11 cellular contexts compared by ENCODE assay signal in the genomic region with DNA sequence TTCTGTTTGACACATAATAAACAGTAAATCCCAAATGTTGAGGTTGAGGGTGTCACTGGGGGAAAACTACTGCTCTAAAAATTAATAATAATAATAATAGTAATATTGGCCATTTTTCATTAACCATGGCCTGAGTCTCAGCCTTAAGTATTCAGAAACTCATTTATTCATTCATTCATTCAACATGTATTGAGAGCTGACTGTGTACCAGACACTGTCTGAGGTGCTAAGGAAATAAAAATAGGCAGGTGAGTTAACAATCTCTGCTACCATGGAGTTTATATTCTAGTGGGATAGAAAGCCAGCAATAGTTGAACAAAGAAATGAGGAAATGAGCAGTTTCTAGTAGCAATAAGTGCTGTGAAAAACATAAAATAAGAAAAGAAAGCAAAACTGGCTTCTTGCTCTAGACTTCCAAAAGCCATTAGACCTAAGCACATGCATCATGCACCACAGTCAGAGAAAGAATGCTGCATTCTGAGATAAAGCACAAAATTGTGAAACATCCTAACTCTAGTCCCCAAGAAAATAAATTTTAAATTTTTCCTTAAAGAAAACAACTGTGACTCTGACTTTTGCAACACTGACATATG.
DNase-seq lines count a peak whose midpoint lies in the region; ATAC-seq and TF ChIP-seq lines count a peak whose summit lies in the region.
"Had no signal": no experiment of that assay in that cellular context is flagged by ENCODE, and none has a peak within 500 bp of the region (broad histone marks: within the 10 kb centered on the region; RNA-seq: fewer than 3 reads in every experiment).

No MANE protein-coding gene starts in this region.

- no peaks in the 10 kb centered on the region for H3K9me2 ChIP-seq in OCI-LY7 (ENCODE audit: insufficient read depth, low read length)

- POLR2A ChIA-PET in OCI-LY7 (lab: Charles Lee) = interaction anchor here (0.5 kb wide), 1 partner anchor 1410 kb away, joined by 3 read pairs; no protein-coding TSS in a partner anchor
- POLR2A ChIA-PET in naive thymus-derived CD4-positive, alpha-beta T cell (lab: Charles Lee) = no interaction called here

- no peak overlapping the region for H3K4me3 ChIP-seq in OCI-LY7 (ENCODE audit: low read depth, low read length, poor library complexity, severe bottlenecking)
- H3K4me3 ChIP-seq in naive thymus-derived CD4-positive, alpha-beta T cell (ENCODE audit: low read length) = no peak overlapping the region

- CTCF ChIA-PET in OCI-LY7 (lab: Charles Lee; ENCODE audit: unreplicated experiment) = no interaction called here
- CTCF ChIA-PET in naive thymus-derived CD4-positive, alpha-beta T cell (lab: Charles Lee) = no interaction called here

- no peaks in the 10 kb centered on the region for H3K36me3 Mint-ChIP-seq in activated naive CD4-positive, alpha-beta T cell treated with anti-CD3 and anti-CD28 coated beads, Interleukin-2, amount 50 U/mL, for 72 hours
- H3K36me3 Mint-ChIP-seq in naive thymus-derived CD4-positive, alpha-beta T cell = no peaks in the 10 kb centered on the region

- peak; percentile 98 for ATAC-seq in GM18508 (IDR thresholded peaks at IDR 0.05; ENCODE audit: insufficient read depth, unreplicated experiment)
- peak; percentile 99 for ATAC-seq in GM21367 (IDR thresholded peaks at IDR 0.05; ENCODE audit: unreplicated experiment)
- peak; percentile 99 for ATAC-seq in HG03025 (IDR thresholded peaks at IDR 0.05; ENCODE audit: low FRiP score, unreplicated experiment)
- ATAC-seq in activated naive CD4-positive, alpha-beta T cell treated with anti-CD3 and anti-CD28 coated beads, Interleukin-2, amount 50 U/mL, for 72 hours = no peak
- no peak for ATAC-seq in naive thymus-derived CD4-positive, alpha-beta T cell
- ATAC-seq: Right ventricle myocardium inferior had no signal

- H3K27me3 ChIP-seq in naive thymus-derived CD4-positive, alpha-beta T cell (ENCODE audit: control insufficient read depth in 2 of 2, insufficient read depth in 2 of 2, low read length in 2 of 2) = no peaks in the 10 kb centered on the region
- H3K27me3 ChIP-seq: BE2C had no signal

- intact Hi-C loops in OCI-LY7 (cut with micrococcal nuclease; ENCODE audit: unreplicated experiment) = no loop called here
- intact Hi-C loops in naive thymus-derived CD4-positive, alpha-beta T cell (cut with micrococcal nuclease) = no loop called here

- DNase-seq in OCI-LY7 (ENCODE audit: low spot score) (peak; percentile 55), dermis blood vessel endothelial cell (no peak)
- DNase-seq in activated CD4-positive, alpha-beta T cell treated with anti-CD3 and anti-CD28 coated beads for 48 hours = no peak
- no peak for DNase-seq in activated naive CD4-positive, alpha-beta T cell treated with anti-CD3 and anti-CD28 coated beads, Interleukin-2, amount 50 U/mL, for 72 hours (ENCODE audit: low spot score in 2 of 2)
- no peak for DNase-seq in naive thymus-derived CD4-positive, alpha-beta T cell
- DNase-seq: BE2C, IMR-90 had no signal

- H3K27me3 Mint-ChIP-seq in naive thymus-derived CD4-positive, alpha-beta T cell = peaks cover 0 to 8% (median 0%) of the 10 kb centered on the region in 5 donors

- H2AFZ ChIP-seq in OCI-LY7 (ENCODE audit: low read length) = peak overlapping the region; percentile 27; the same call in 1 of the 2 replicates

- no peak overlapping the region for H3K27ac ChIP-seq in OCI-LY7 (ENCODE audit: low read depth, low read length, poor library complexity, severe bottlenecking)
- H3K27ac ChIP-seq in naive thymus-derived CD4-positive, alpha-beta T cell (ENCODE audit: low read depth, low read length) = no peak overlapping the region

- H4K20me1 ChIP-seq in OCI-LY7 (ENCODE audit: insufficient read depth, low read length) = no peaks in the 10 kb centered on the region

- H3K4me1 ChIP-seq in OCI-LY7 (ENCODE audit: insufficient read depth, low read length, poor library complexity, severe bottlenecking) = peaks cover 17% of the 10 kb centered on the region
- H3K4me1 ChIP-seq in naive thymus-derived CD4-positive, alpha-beta T cell (ENCODE audit: control insufficient read depth in 2 of 2, insufficient read depth in 2 of 2, low read length in 2 of 2) = no peaks in the 10 kb centered on the region
- H3K4me1 ChIP-seq: BE2C had no signal

- peak overlapping the region; percentile 43 for H3K4me2 ChIP-seq in OCI-LY7 (ENCODE audit: low read length)

- H3K4me1 Mint-ChIP-seq in naive thymus-derived CD4-positive, alpha-beta T cell = no peaks in the 10 kb centered on the region

- no peak for TF ChIP-seq CTCF in OCI-LY7 (conservative IDR thresholded peaks at IDR 0.05; ENCODE audit: low read length)

- H3K4me3 Mint-ChIP-seq in naive thymus-derived CD4-positive, alpha-beta T cell = no peak overlapping the region

- peaks cover 8 to 10% of the 10 kb centered on the region in 2 donors for H3K9me3 Mint-ChIP-seq in activated naive CD4-positive, alpha-beta T cell treated with anti-CD3 and anti-CD28 coated beads, Interleukin-2, amount 50 U/mL, for 72 hours
- peaks cover 0 to 10% (median 3%) of the 10 kb centered on the region in 11 donors for H3K9me3 Mint-ChIP-seq in naive thymus-derived CD4-positive, alpha-beta T cell

- BruUV-seq in OCI-LY7 (replicated peaks; lab: Mats Ljungman, UMichigan) = no TSS peak

- no peaks in the 10 kb centered on the region for H3K36me3 ChIP-seq in OCI-LY7 (ENCODE audit: insufficient read depth, low read length)
- H3K36me3 ChIP-seq in naive thymus-derived CD4-positive, alpha-beta T cell (ENCODE audit: control insufficient read depth in 2 of 3, insufficient read depth in 3 of 3, low read length in 3 of 3) = no peaks in the 10 kb centered on the region
- H3K36me3 ChIP-seq: BE2C had no signal

- no peak overlapping the region for H3K27ac Mint-ChIP-seq in activated naive CD4-positive, alpha-beta T cell treated with anti-CD3 and anti-CD28 coated beads, Interleukin-2, amount 50 U/mL, for 72 hours
- H3K27ac Mint-ChIP-seq in naive thymus-derived CD4-positive, alpha-beta T cell = no peak overlapping the region

- H3K9me3 ChIP-seq in OCI-LY7 (ENCODE audit: low read length) = no peaks in the 10 kb centered on the region
- H3K9me3 ChIP-seq in naive thymus-derived CD4-positive, alpha-beta T cell (ENCODE audit: control insufficient read depth in 2 of 3, low read length in 3 of 3) = no peaks in the 10 kb centered on the region
- H3K9me3 ChIP-seq: BE2C had no signal

- no peaks in the 10 kb centered on the region for H3K79me2 ChIP-seq in OCI-LY7 (ENCODE audit: insufficient read depth, low read depth, low read length)

Comparison
In these comparisons a context has a peak if more than half of its experiments do, and no peak if none do; other contexts are left out.
1. ATAC-seq: peak in GM18508 (single experiment), GM21367 (single experiment) and HG03025 (single experiment); none in activated naive CD4-positive, alpha-beta T cell treated with anti-CD3 and anti-CD28 coated beads, Interleukin-2, amount 50 U/mL, for 72 hours (0 of 2) and naive thymus-derived CD4-positive, alpha-beta T cell (single experiment).